8 cellular contexts compared by ENCODE assay signal in genomic region chr2:148926291-148926961, GRCh38. TPM values are rescaled to one million over a fixed set of nuclear protein-coding genes. Genes with fewer than 3 reads are reported as not detected.
A peak's percentile ranks its signal among the peaks of the same experiment; 100 is the strongest.
DNase-seq lines count a peak whose midpoint lies in the region; ATAC-seq and TF ChIP-seq lines count a peak whose summit lies in the region.

No MANE protein-coding gene starts in this region.

- WGBS in esophagus squamous epithelium, 2 donors, result 60 to 67% methylated on average over 25 to 27 of the region's 33 CpGs
- WGBS in aorta, 2 donors, result 69 to 72% methylated on average over 33 of the region's 33 CpGs

- no peaks in the 10 kb centered on the region for H3K36me3 ChIP-seq in esophagus squamous epithelium
- no peaks in the 10 kb centered on the region for H3K36me3 ChIP-seq in neutrophil
- no peaks in the 10 kb centered on the region for H3K36me3 ChIP-seq in aorta (ENCODE audit: control insufficient read depth in 1 of 2, insufficient read depth in 2 of 2, low read length in 1 of 2)

- CTCF ChIA-PET in activated CD8-positive, alpha-beta memory T cell treated with anti-CD3 and anti-CD28 coated beads, Interleukin-2, amount 10 ng/mL, durations not matched to agents 7 days and 5 days (lab: Charles Lee), result interaction anchor here (0.7 to 1.5 kb wide), 11 partner anchors 14 to 282 kb away, joined by 3 to 6 read pairs (median 3); partner anchors contain the start of gene EPC2

- H3K4me3 ChIP-seq in HFF-Myc (replicated peaks; ENCODE audit: low read depth, low read length) (no peak overlapping the region), esophagus squamous epithelium (peak overlapping the region in 1 of 4 donors; percentile 39), neutrophil (ENCODE audit: low read depth in 1 of 2, low read length in 1 of 2) (peak overlapping the region; percentile 60 to 62), aorta (ENCODE audit: low read length in 2 of 2) (no peak overlapping the region)

- peak overlapping the region; percentile 93 for H3K27ac Mint-ChIP-seq in activated CD8-positive, alpha-beta memory T cell treated with anti-CD3 and anti-CD28 coated beads, Interleukin-2, amount 10 ng/mL, durations not matched to agents 7 days and 5 days

- peak overlapping the region; percentile 78 for H3K4me3 Mint-ChIP-seq in activated CD8-positive, alpha-beta memory T cell treated with anti-CD3 and anti-CD28 coated beads, Interleukin-2, amount 10 ng/mL, durations not matched to agents 7 days and 5 days

- H3K9me3 Mint-ChIP-seq in activated CD8-positive, alpha-beta memory T cell treated with anti-CD3 and anti-CD28 coated beads, Interleukin-2, amount 10 ng/mL, durations not matched to agents 7 days and 5 days (ENCODE audit: low read depth), result no peaks in the 10 kb centered on the region

- H3K9me3 ChIP-seq in esophagus squamous epithelium (no peaks in the 10 kb centered on the region), neutrophil (no peaks in the 10 kb centered on the region), aorta (ENCODE audit: control insufficient read depth, low read length) (no peaks in the 10 kb centered on the region)

- H3K4me1 ChIP-seq in esophagus squamous epithelium (no peaks in the 10 kb centered on the region), neutrophil (ENCODE audit: control insufficient read depth in 1 of 2, insufficient read depth in 1 of 2, low read depth in 1 of 2, low read length in 1 of 2) (peaks cover 24 to 26% of the 10 kb centered on the region in 2 experiments), aorta (ENCODE audit: control insufficient read depth in 1 of 2, insufficient read depth in 2 of 2, low read length in 2 of 2) (no peaks in the 10 kb centered on the region)

- TF ChIP-seq CTCF in HFF-Myc (IDR thresholded peaks at IDR 0.05; ENCODE audit: low read depth, low read length, missing control alignments) (peak; percentile 79), esophagus squamous epithelium (IDR thresholded peaks at IDR 0.05) (peak; percentile 22 to 53 (median 36)), neutrophil (IDR thresholded peaks at IDR 0.05) (no peak)

- H3K4me1 Mint-ChIP-seq in activated CD8-positive, alpha-beta memory T cell treated with anti-CD3 and anti-CD28 coated beads, Interleukin-2, amount 10 ng/mL, durations not matched to agents 7 days and 5 days, result peaks cover 26% of the 10 kb centered on the region

- intact Hi-C loops in esophagus squamous epithelium (cut with DNase I), result no loop called here
- intact Hi-C loops in aorta (cut with DNase I), result no loop called here

- H3K27me3 ChIP-seq in esophagus squamous epithelium (peaks cover 0 to 5% (median 0%) of the 10 kb centered on the region in 4 donors), neutrophil (no peaks in the 10 kb centered on the region), aorta (ENCODE audit: control insufficient read depth in 1 of 2, insufficient read depth in 2 of 2, low read length in 1 of 2) (no peaks in the 10 kb centered on the region)

- TF ChIP-seq POLR2A in esophagus squamous epithelium (IDR thresholded peaks at IDR 0.05), result no peak

- DNase-seq in NCI-H1436 (lab: John Stamatoyannopoulos, UW) (peak; percentile 37), NCI-H1436 treated with DMSO at 0.1 percent for 48 hours (lab: John Stamatoyannopoulos, UW) (no peak), HFF-Myc (ENCODE audit: extremely low read depth, low read depth) (no peak), NAMALWA (ENCODE audit: low spot score) (peak; percentile 66), esophagus squamous epithelium (lab: John Stamatoyannopoulos, UW) (no peak), aorta (no peak)
- DNase-seq in activated CD8-positive, alpha-beta memory T cell treated with anti-CD3 and anti-CD28 coated beads, Interleukin-2, amount 10 ng/mL, durations not matched to agents 7 days and 5 days, result peak; percentile 73

- ATAC-seq in activated CD8-positive, alpha-beta memory T cell treated with anti-CD3 and anti-CD28 coated beads, Interleukin-2, amount 10 ng/mL, durations not matched to agents 7 days and 5 days, result peak; percentile 84
- peak; percentile 62 for ATAC-seq in aorta (ENCODE audit: low FRiP score)

- H3K27ac ChIP-seq in esophagus squamous epithelium (no peak overlapping the region), neutrophil (peak overlapping the region; percentile 66), aorta (ENCODE audit: low read depth in 1 of 2, low read length in 2 of 2) (no peak overlapping the region)

- no peaks in the 10 kb centered on the region for H3K36me3 Mint-ChIP-seq in activated CD8-positive, alpha-beta memory T cell treated with anti-CD3 and anti-CD28 coated beads, Interleukin-2, amount 10 ng/mL, durations not matched to agents 7 days and 5 days

- H3K27me3 Mint-ChIP-seq in activated CD8-positive, alpha-beta memory T cell treated with anti-CD3 and anti-CD28 coated beads, Interleukin-2, amount 10 ng/mL, durations not matched to agents 7 days and 5 days, result no peaks in the 10 kb centered on the region

RNA-seq across cellular contexts. Expression of gene KIF5C, which starts 51.4 kb away (rescaled TPM):
- 10 to 100 TPM; 16.2 to 18.3 TPM for total RNA-seq in activated CD8-positive, alpha-beta memory T cell treated with anti-CD3 and anti-CD28 coated beads, Interleukin-2, amount 10 ng/mL, durations not matched to agents 7 days and 5 days
- total RNA-seq in esophagus squamous epithelium, result 1 to 10 TPM in 1 of 4 donors, under 1 TPM in 2, not detected in 1; 0.09 to 2.3 (median 0.41) TPM
- 1 to 10 TPM; 2.3 to 3.4 TPM for total RNA-seq in aorta
- polyA plus RNA-seq in aorta, result 1 to 10 TPM; 1.5 TPM

Comparison
In these comparisons a context has a peak if more than half of its experiments do, and no peak if none do; other contexts are left out.
1. DNase-seq: peak in NCI-H1436 (single experiment), NAMALWA (single experiment) and activated CD8-positive, alpha-beta memory T cell treated with anti-CD3 and anti-CD28 coated beads, Interleukin-2, amount 10 ng/mL, durations not matched to agents 7 days and 5 days (single experiment); none in NCI-H1436 treated with DMSO at 0.1 percent for 48 hours (single experiment), HFF-Myc (single experiment), esophagus squamous epithelium (single experiment) and aorta (0 of 2).
2. H3K4me3 ChIP-seq: peak in neutrophil (2 of 2); none in HFF-Myc (single experiment) and aorta (0 of 2).